ENCODE assay signal across 26 cellular contexts in genomic region chr3:141458937-141459510, GRCh38.
"Had no signal": no experiment of that assay in that cellular context is flagged by ENCODE, and none has a peak within 500 bp of the region (broad histone marks: within the 10 kb centered on the region; RNA-seq: fewer than 3 reads in every experiment).

No MANE protein-coding gene starts in this region.

- H3K36me3 ChIP-seq: Peyer's patch, SJCRH30 had no signal

- H3K27me3 Mint-ChIP-seq: activated B cell treated with CpG ODN at 0.5 μM for 24 hours; activated CD4-positive, alpha-beta memory T cell treated with anti-CD3 and anti-CD28 coated beads, Interleukin-2, amount 10 ng/mL, durations not matched to agents 7 days and 5 days; T-helper 17 cell had no signal

- H3K27ac ChIP-seq: Peyer's patch, RWPE1, SJCRH30 had no signal

- DNase-seq: activated B cell treated with CpG ODN at 0.5 μM for 24 hours; activated CD4-positive, alpha-beta memory T cell treated with anti-CD3 and anti-CD28 coated beads, Interleukin-2, amount 10 ng/mL, durations not matched to agents 7 days and 5 days; activated CD4-positive, alpha-beta T cell treated with anti-CD3 and anti-CD28 coated beads for 1 hour; activated CD4-positive, alpha-beta T cell treated with anti-CD3 and anti-CD28 coated beads, Interleukin-2, amount 50 U/mL, for 1 hour; activated CD8-positive, alpha-beta memory T cell treated with anti-CD3 and anti-CD28 coated beads, Interleukin-2, amount 50 U/mL, for 48 hours; activated T-cell treated with anti-CD3 and anti-CD28 coated beads, Interleukin-2, amount 50 U/mL, for 1 hour; cerebellar nuclear complex; MM.1S; NCI-H1105; NCI-H1436; NCI-H1694 treated with DMSO at 0.1 percent for 48 hours; NCI-H2029 treated with DMSO at 0.1 percent for 48 hours; NCI-H345; NCI-H510A; NCI-H526 treated with DMSO at 0.1 percent for 48 hours; NCI-H82; NK-92 treated with Interleukin-12 subunit alpha and Interleukin-12 subunit beta, amount 100 ng/mL, for 24 hours; Peyer's patch; Right ventricle myocardium superior; SJCRH30; T-helper 17 cell; T-helper 9 cell had no signal

- FAIRE-seq: colon, TTC549 had no signal

- H3K4me3 Mint-ChIP-seq: activated B cell treated with CpG ODN at 0.5 μM for 24 hours; activated CD4-positive, alpha-beta memory T cell treated with anti-CD3 and anti-CD28 coated beads, Interleukin-2, amount 10 ng/mL, durations not matched to agents 7 days and 5 days; T-helper 17 cell had no signal

- ATAC-seq: activated naive CD4-positive, alpha-beta T cell treated with anti-CD3 and anti-CD28 coated beads, Interleukin-2, amount 50 U/mL, for 72 hours; T-helper 17 cell had no signal

- H3K27me3 ChIP-seq: Peyer's patch, SJCRH30 had no signal

- H3K4me1 ChIP-seq: Peyer's patch, SJCRH30 had no signal

- H3K4me3 ChIP-seq: Peyer's patch, SJCRH30 had no signal

- H3K27ac Mint-ChIP-seq: activated B cell treated with CpG ODN at 0.5 μM for 24 hours; activated CD4-positive, alpha-beta memory T cell treated with anti-CD3 and anti-CD28 coated beads, Interleukin-2, amount 10 ng/mL, durations not matched to agents 7 days and 5 days; activated naive CD4-positive, alpha-beta T cell treated with anti-CD3 and anti-CD28 coated beads, Interleukin-2, amount 50 U/mL, for 72 hours; T-helper 17 cell had no signal

- H3K9me3 ChIP-seq: Peyer's patch, SJCRH30 had no signal
